19 cellular contexts compared by ENCODE assay signal in genomic region chr14:34956906-34957305, GRCh38.
DNase-seq lines count a peak whose midpoint lies in the region; ATAC-seq and TF ChIP-seq lines count a peak whose summit lies in the region.
"Had no signal": no experiment of that assay in that cellular context is flagged by ENCODE, and none has a peak within 500 bp of the region (broad histone marks: within the 10 kb centered on the region; RNA-seq: fewer than 3 reads in every experiment).

No MANE protein-coding gene starts in this region.

- no peaks in the 10 kb centered on the region for H3K4me1 Mint-ChIP-seq in activated T-cell treated with anti-CD3 and anti-CD28 coated beads, Interleukin-2, amount 50 U/mL, for 24 hours (ENCODE audit: low read depth)
- no peaks in the 10 kb centered on the region for H3K4me1 Mint-ChIP-seq in stimulated activated effector memory CD8-positive, alpha-beta T cell treated with anti-CD3 and anti-CD28 coated beads, Interleukin-12 subunit alpha, Interleukin-12 subunit beta, amount 100 ng/mL, for 72 hours
- H3K4me1 Mint-ChIP-seq: B cell had no signal

- H3K27me3 Mint-ChIP-seq in activated T-cell treated with anti-CD3 and anti-CD28 coated beads, Interleukin-2, amount 50 U/mL, for 24 hours: no peaks in the 10 kb centered on the region
- H3K27me3 Mint-ChIP-seq: B cell; CD4-positive, alpha-beta T cell had no signal

- H3K79me2 ChIP-seq in KMS-11 (ENCODE audit: insufficient read depth, low read depth): no peaks in the 10 kb centered on the region

- no peak for ATAC-seq in stimulated activated effector memory CD8-positive, alpha-beta T cell treated with anti-CD3 and anti-CD28 coated beads, Interleukin-12 subunit alpha, Interleukin-12 subunit beta, amount 100 ng/mL, for 72 hours
- ATAC-seq: A549; CD8-positive, alpha-beta T cell had no signal

- H4K20me1 ChIP-seq in KMS-11 (ENCODE audit: insufficient read depth): no peaks in the 10 kb centered on the region
- H4K20me1 ChIP-seq: BLaER1 treated with 17β-estradiol and CSF1 and Interleukin-3, amounts not matched to agents 10 nM and 100 nM had no signal

- no peak overlapping the region for H3K4me3 Mint-ChIP-seq in activated T-cell treated with anti-CD3 and anti-CD28 coated beads, Interleukin-2, amount 50 U/mL, for 24 hours
- no peak overlapping the region for H3K4me3 Mint-ChIP-seq in stimulated activated effector memory CD8-positive, alpha-beta T cell treated with anti-CD3 and anti-CD28 coated beads, Interleukin-12 subunit alpha, Interleukin-12 subunit beta, amount 100 ng/mL, for 72 hours
- H3K4me3 Mint-ChIP-seq: B cell; CD4-positive, alpha-beta T cell; CD8-positive, alpha-beta T cell had no signal

- no peak overlapping the region for H3K9ac ChIP-seq in KMS-11
- H3K9ac ChIP-seq: BLaER1 treated with 17β-estradiol and CSF1 and Interleukin-3, amounts not matched to agents 10 nM and 100 nM had no signal

- no peaks in the 10 kb centered on the region for H3K27me3 ChIP-seq in KMS-11 (ENCODE audit: insufficient read depth, low read depth)
- H3K27me3 ChIP-seq: BLaER1 treated with 17β-estradiol and CSF1 and Interleukin-3, amounts not matched to agents 10 nM and 100 nM had no signal

- TF ChIP-seq CTCF in KMS-11 (conservative IDR thresholded peaks at IDR 0.05; ENCODE audit: low read depth, low read length): no peak

- no peak overlapping the region for H3K27ac ChIP-seq in KMS-11
- H3K27ac ChIP-seq: 22Rv1; A549; BLaER1 treated with 17β-estradiol and CSF1 and Interleukin-3, amounts not matched to agents 10 nM and 100 nM; C4-2B had no signal

- no peak overlapping the region for H3K4me3 ChIP-seq in KMS-11 (IDR thresholded peaks at IDR 0.05; ENCODE audit: insufficient read depth, low read depth, low read length)
- H3K4me3 ChIP-seq: A549; BLaER1 treated with 17β-estradiol and CSF1 and Interleukin-3, amounts not matched to agents 10 nM and 100 nM had no signal

- no peak overlapping the region for H2AFZ ChIP-seq in KMS-11 (ENCODE audit: low read depth)

- H3K36me3 ChIP-seq in KMS-11 (ENCODE audit: insufficient read depth): no peaks in the 10 kb centered on the region

- no peaks in the 10 kb centered on the region for H3K9me3 Mint-ChIP-seq in activated T-cell treated with anti-CD3 and anti-CD28 coated beads, Interleukin-2, amount 50 U/mL, for 24 hours
- no peaks in the 10 kb centered on the region for H3K9me3 Mint-ChIP-seq in stimulated activated effector memory CD8-positive, alpha-beta T cell treated with anti-CD3 and anti-CD28 coated beads, Interleukin-12 subunit alpha, Interleukin-12 subunit beta, amount 100 ng/mL, for 72 hours
- H3K9me3 Mint-ChIP-seq: CD4-positive, alpha-beta T cell; CD8-positive, alpha-beta T cell had no signal

- peaks cover 67% of the 10 kb centered on the region for H3K36me3 Mint-ChIP-seq in activated T-cell treated with anti-CD3 and anti-CD28 coated beads, Interleukin-2, amount 50 U/mL, for 24 hours (ENCODE audit: low read depth)
- peaks cover 89% of the 10 kb centered on the region for H3K36me3 Mint-ChIP-seq in stimulated activated effector memory CD8-positive, alpha-beta T cell treated with anti-CD3 and anti-CD28 coated beads, Interleukin-12 subunit alpha, Interleukin-12 subunit beta, amount 100 ng/mL, for 72 hours

- DNase-seq in activated T-cell treated with anti-CD3 and anti-CD28 coated beads, Interleukin-2, amount 50 U/mL, for 24 hours: no peak
- DNase-seq in activated T-cell treated with anti-CD3 and anti-CD28 coated beads for 4 hours: no peak
- peak; percentile 67 for DNase-seq in RPMI8226
- no peak for DNase-seq in stimulated activated effector memory CD8-positive, alpha-beta T cell treated with anti-CD3 and anti-CD28 coated beads, Interleukin-12 subunit alpha, Interleukin-12 subunit beta, amount 100 ng/mL, for 72 hours (ENCODE audit: low spot score in 2 of 2)
- DNase-seq in NCI-H128 (lab: John Stamatoyannopoulos, UW; ENCODE audit: unreplicated experiment): no peak
- no peak for DNase-seq in OCI-M2 (lab: John Stamatoyannopoulos, UW; ENCODE audit: unreplicated experiment)
- DNase-seq: AML-193; Caco-2; Calu3; CD4-positive, alpha-beta T cell; CD8-positive, alpha-beta T cell; DMS79 treated with DMSO at 0.1 percent for 48 hours; GF-D8 had no signal

- peaks cover 13% of the 10 kb centered on the region for H3K4me1 ChIP-seq in KMS-11 (ENCODE audit: low read depth, poor library complexity, severe bottlenecking)
- H3K4me1 ChIP-seq: A549; BLaER1 treated with 17β-estradiol and CSF1 and Interleukin-3, amounts not matched to agents 10 nM and 100 nM had no signal

- H3K4me2 ChIP-seq in KMS-11: 0 out of 2 replicates have a peak overlapping the region, but pooled peaks have one; percentile 25
- H3K4me2 ChIP-seq: A549; BLaER1 treated with 17β-estradiol and CSF1 and Interleukin-3, amounts not matched to agents 10 nM and 100 nM had no signal

- peak overlapping the region; percentile 8 for H3K27ac Mint-ChIP-seq in activated T-cell treated with anti-CD3 and anti-CD28 coated beads, Interleukin-2, amount 50 U/mL, for 24 hours
- H3K27ac Mint-ChIP-seq in stimulated activated effector memory CD8-positive, alpha-beta T cell treated with anti-CD3 and anti-CD28 coated beads, Interleukin-12 subunit alpha, Interleukin-12 subunit beta, amount 100 ng/mL, for 72 hours: peak overlapping the region; percentile 40
- H3K27ac Mint-ChIP-seq: B cell; CD4-positive, alpha-beta T cell; CD8-positive, alpha-beta T cell had no signal
